In genomic region chr19:19305066-19305465, GRCh38 we compare ENCODE assay signal across 27 cellular contexts. TPM values are rescaled to one million over a fixed set of nuclear protein-coding genes. Genes with fewer than 3 reads are reported as not detected.
"Had no signal": no experiment of that assay in that cellular context is flagged by ENCODE, and none has a peak within 500 bp of the region (broad histone marks: within the 10 kb centered on the region; RNA-seq: fewer than 3 reads in every experiment).

No MANE protein-coding gene starts in this region.

- H3K27me3 ChIP-seq: esophagus muscularis mucosa, foreskin keratinocyte, gastroesophageal sphincter, neutrophil, pancreas, right lobe of liver, suprapubic skin, thyroid gland had no signal

- H3K4me1 ChIP-seq: esophagus muscularis mucosa, foreskin keratinocyte, gastroesophageal sphincter, pancreas, right lobe of liver, suprapubic skin, thyroid gland had no signal

- H3K9me3 ChIP-seq: esophagus muscularis mucosa, gastroesophageal sphincter, mucosa of descending colon, neutrophil, pancreas, right lobe of liver, suprapubic skin, thyroid gland had no signal

- H3K27ac ChIP-seq: coronary artery, esophagus muscularis mucosa, foreskin keratinocyte, gastroesophageal sphincter, neutrophil, pancreas, right lobe of liver, suprapubic skin, thyroid gland had no signal

- H3K4me3 ChIP-seq: coronary artery, esophagus muscularis mucosa, gastroesophageal sphincter, mucosa of descending colon, pancreas, right lobe of liver, suprapubic skin, thyroid gland had no signal

- ATAC-seq: foreskin keratinocyte; gastroesophageal sphincter; left colon; mucosa of descending colon; natural killer cell treated with Interleukin-12 subunit alpha and Interleukin-12 subunit beta and Interleukin-15 and Interleukin-18, amount 100 ng/mL, for 72 hours; pancreas; stimulated activated naive B cell treated with anti-CD40 and anti-IgM and Interleukin-4, amounts not matched to agents 10 μg/mL and 1 μg/mL and 100 μg/mL, for 72 hours; stimulated activated naive CD8-positive, alpha-beta T cell treated with anti-CD3 and anti-CD28 coated beads, Interleukin-15, amount 100 ng/mL, for 72 hours had no signal

- DNase-seq: dermis blood vessel endothelial cell; effector memory CD4-positive, alpha-beta T cell; foreskin keratinocyte; immature natural killer cell; islet precursor cell; kidney glomerular epithelial cell; left colon; mucosa of descending colon; naive B cell; retina; right lobe of liver; small intestine; stimulated activated CD4-positive, alpha-beta T cell treated with anti-CD3 and anti-CD28 coated beads, Interleukin-15, amount 100 ng/mL, for 24 hours; stimulated activated CD4-positive, alpha-beta T cell treated with anti-CD3 and anti-CD28 coated beads, Interleukin-2, amount 100 ng/mL, for 48 hours; stimulated activated naive B cell treated with anti-CD40 and anti-IgM and Interleukin-4, amounts not matched to agents 10 μg/mL and 1 μg/mL and 100 μg/mL, for 72 hours; stimulated activated naive CD8-positive, alpha-beta T cell treated with anti-CD3 and anti-CD28 coated beads, Interleukin-15, amount 100 ng/mL, for 72 hours; thyroid gland had no signal

RNA-seq across cellular contexts. Expression of gene TM6SF2, which starts 32.0 kb away (rescaled TPM):
- total RNA-seq: dermis blood vessel endothelial cell, endothelial cell of umbilical vein, epithelial cell of proximal tubule, foreskin keratinocyte, gastroesophageal sphincter, pulmonary artery endothelial cell, thyroid gland had no signal
- polyA plus RNA-seq: immature natural killer cell had no signal
